2 cellular contexts compared by ENCODE assay signal in genomic region chr10:35874326-35875070, GRCh38.
TF ChIP-seq lines count a peak whose summit lies in the region.

No MANE protein-coding gene starts in this region.

TF ChIP-seq in GM23338, 12 proteins besides CTCF, POLR2A, EP300 and RAD21 (continued from another document):
- TF ChIP-seq STAT1 (IDR thresholded peaks at IDR 0.05; ENCODE audit: unreplicated experiment) (no peak), POLR2AphosphoS5 (IDR thresholded peaks at IDR 0.05; ENCODE audit: low read depth) (no peak), CREB1 (CRISPR knock-in tag; IDR thresholded peaks at IDR 0.05; ENCODE audit: low read depth) (no peak), ZNF114 (CRISPR knock-in tag; IDR thresholded peaks at IDR 0.05) (no peak), JUNB (IDR thresholded peaks at IDR 0.05; ENCODE audit: unreplicated experiment) (no peak), ZNF331 (CRISPR knock-in tag; IDR thresholded peaks at IDR 0.05; ENCODE audit: low read depth) (no peak), ZNF462 (CRISPR knock-in tag; IDR thresholded peaks at IDR 0.05) (no peak), NANOG (IDR thresholded peaks at IDR 0.05; ENCODE audit: borderline replicate concordance) (no peak)
- TF ChIP-seq, protein P1, sequence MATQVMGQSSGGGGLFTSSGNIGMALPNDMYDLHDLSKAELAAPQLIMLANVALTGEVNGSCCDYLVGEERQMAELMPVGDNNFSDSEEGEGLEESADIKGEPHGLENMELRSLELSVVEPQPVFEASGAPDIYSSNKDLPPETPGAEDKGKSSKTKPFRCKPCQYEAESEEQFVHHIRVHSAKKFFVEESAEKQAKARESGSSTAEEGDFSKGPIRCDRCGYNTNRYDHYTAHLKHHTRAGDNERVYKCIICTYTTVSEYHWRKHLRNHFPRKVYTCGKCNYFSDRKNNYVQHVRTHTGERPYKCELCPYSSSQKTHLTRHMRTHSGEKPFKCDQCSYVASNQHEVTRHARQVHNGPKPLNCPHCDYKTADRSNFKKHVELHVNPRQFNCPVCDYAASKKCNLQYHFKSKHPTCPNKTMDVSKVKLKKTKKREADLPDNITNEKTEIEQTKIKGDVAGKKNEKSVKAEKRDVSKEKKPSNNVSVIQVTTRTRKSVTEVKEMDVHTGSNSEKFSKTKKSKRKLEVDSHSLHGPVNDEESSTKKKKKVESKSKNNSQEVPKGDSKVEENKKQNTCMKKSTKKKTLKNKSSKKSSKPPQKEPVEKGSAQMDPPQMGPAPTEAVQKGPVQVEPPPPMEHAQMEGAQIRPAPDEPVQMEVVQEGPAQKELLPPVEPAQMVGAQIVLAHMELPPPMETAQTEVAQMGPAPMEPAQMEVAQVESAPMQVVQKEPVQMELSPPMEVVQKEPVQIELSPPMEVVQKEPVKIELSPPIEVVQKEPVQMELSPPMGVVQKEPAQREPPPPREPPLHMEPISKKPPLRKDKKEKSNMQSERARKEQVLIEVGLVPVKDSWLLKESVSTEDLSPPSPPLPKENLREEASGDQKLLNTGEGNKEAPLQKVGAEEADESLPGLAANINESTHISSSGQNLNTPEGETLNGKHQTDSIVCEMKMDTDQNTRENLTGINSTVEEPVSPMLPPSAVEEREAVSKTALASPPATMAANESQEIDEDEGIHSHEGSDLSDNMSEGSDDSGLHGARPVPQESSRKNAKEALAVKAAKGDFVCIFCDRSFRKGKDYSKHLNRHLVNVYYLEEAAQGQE (IDR thresholded peaks at IDR 0.05; ENCODE audit: unreplicated experiment), result no peak
- TF ChIP-seq, protein P2, sequence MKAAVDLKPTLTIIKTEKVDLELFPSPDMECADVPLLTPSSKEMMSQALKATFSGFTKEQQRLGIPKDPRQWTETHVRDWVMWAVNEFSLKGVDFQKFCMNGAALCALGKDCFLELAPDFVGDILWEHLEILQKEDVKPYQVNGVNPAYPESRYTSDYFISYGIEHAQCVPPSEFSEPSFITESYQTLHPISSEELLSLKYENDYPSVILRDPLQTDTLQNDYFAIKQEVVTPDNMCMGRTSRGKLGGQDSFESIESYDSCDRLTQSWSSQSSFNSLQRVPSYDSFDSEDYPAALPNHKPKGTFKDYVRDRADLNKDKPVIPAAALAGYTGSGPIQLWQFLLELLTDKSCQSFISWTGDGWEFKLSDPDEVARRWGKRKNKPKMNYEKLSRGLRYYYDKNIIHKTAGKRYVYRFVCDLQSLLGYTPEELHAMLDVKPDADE (IDR thresholded peaks at IDR 0.05), result no peak
TF ChIP-seq in GM23338: peak in this region for 0.

TF ChIP-seq in HEK293T, 16 proteins besides CTCF, POLR2A, EP300 and RAD21 (continued from another document):
- TF ChIP-seq, protein P3, sequence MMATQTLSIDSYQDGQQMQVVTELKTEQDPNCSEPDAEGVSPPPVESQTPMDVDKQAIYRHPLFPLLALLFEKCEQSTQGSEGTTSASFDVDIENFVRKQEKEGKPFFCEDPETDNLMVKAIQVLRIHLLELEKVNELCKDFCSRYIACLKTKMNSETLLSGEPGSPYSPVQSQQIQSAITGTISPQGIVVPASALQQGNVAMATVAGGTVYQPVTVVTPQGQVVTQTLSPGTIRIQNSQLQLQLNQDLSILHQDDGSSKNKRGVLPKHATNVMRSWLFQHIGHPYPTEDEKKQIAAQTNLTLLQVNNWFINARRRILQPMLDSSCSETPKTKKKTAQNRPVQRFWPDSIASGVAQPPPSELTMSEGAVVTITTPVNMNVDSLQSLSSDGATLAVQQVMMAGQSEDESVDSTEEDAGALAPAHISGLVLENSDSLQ (IDR thresholded peaks at IDR 0.05), result no peak
- TF ChIP-seq SP1 (IDR thresholded peaks at IDR 0.05) (no peak), FOXM1 (IDR thresholded peaks at IDR 0.05; ENCODE audit: borderline replicate concordance) (no peak), ELF4 (IDR thresholded peaks at IDR 0.05) (no peak), FOXK2 (IDR thresholded peaks at IDR 0.05) (no peak), NFRKB (IDR thresholded peaks at IDR 0.05) (no peak), L3MBTL2 (conservative IDR thresholded peaks at IDR 0.05) (no peak), TARDBP (IDR thresholded peaks at IDR 0.05) (no peak), LEF1 (IDR thresholded peaks at IDR 0.05; ENCODE audit: borderline replicate concordance) (no peak)
